Comparison of ENCODE assay signal across 15 cellular contexts in the genomic region with DNA sequence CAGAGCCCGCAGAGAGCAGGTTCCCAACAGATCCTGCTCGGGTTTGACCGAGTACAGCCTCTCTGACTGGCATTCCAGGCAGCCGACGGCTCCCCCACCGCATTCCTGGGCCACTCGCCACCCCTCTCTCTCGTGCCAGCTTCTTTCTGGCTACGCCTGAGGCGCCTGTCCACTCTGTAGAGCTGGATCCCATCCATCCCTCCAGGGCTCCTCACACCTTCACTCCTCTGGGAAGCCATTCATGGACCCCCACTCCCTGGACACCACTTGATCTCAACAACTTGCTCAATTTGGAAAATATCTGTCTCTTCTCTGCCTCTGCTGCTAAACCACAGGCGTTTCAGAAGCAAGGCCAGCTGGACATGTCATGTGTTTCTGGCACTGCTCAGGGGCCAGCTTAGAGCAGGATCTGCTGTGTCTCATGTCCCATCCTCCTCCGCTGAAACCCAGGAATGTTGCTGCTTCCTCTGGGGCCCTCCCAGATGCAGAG. TPM values are rescaled to one million over a fixed set of nuclear protein-coding genes. Genes with fewer than 3 reads are reported as not detected.
DNase-seq lines count a peak whose midpoint lies in the region; ATAC-seq and TF ChIP-seq lines count a peak whose summit lies in the region.
"Had no signal": no experiment of that assay in that cellular context is flagged by ENCODE, and none has a peak within 500 bp of the region (broad histone marks: within the 10 kb centered on the region; RNA-seq: fewer than 3 reads in every experiment).

No MANE protein-coding gene starts in this region.

- H3K9me3 Mint-ChIP-seq in WTC11 = no peaks in the 10 kb centered on the region
- H3K9me3 Mint-ChIP-seq: stimulated activated naive B cell treated with anti-CD40 and anti-IgM and Interleukin-4, amounts not matched to agents 10 μg/mL and 1 μg/mL and 100 μg/mL, for 72 hours had no signal

- no peak overlapping the region for H3K4me3 ChIP-seq in astrocyte of the cerebellum (ENCODE audit: low read depth, low read length)
- H3K4me3 ChIP-seq in heart left ventricle = no peak overlapping the region
- H3K4me3 ChIP-seq in trophoblast cell (ENCODE audit: low read depth, low read length) = no peak overlapping the region
- H3K4me3 ChIP-seq: PC-9 had no signal

- peaks cover 27% of the 10 kb centered on the region for H3K36me3 Mint-ChIP-seq in WTC11
- H3K36me3 Mint-ChIP-seq: stimulated activated naive B cell treated with anti-CD40 and anti-IgM and Interleukin-4, amounts not matched to agents 10 μg/mL and 1 μg/mL and 100 μg/mL, for 72 hours had no signal

- no peak overlapping the region for H2AK5ac ChIP-seq in trophoblast cell (ENCODE audit: low read length)

- no peak overlapping the region for H4K91ac ChIP-seq in trophoblast cell (ENCODE audit: low read depth, low read length)

- no peak overlapping the region for H3K14ac ChIP-seq in trophoblast cell (ENCODE audit: low read length)

- peak; percentile 88 to 95 (median 93) for ATAC-seq in heart left ventricle
- ATAC-seq in HG02981 (IDR thresholded peaks at IDR 0.05; ENCODE audit: unreplicated experiment) = no peak
- ATAC-seq in GM18520 (IDR thresholded peaks at IDR 0.05; ENCODE audit: unreplicated experiment) = no peak
- ATAC-seq in WTC11 = no peak
- ATAC-seq: stimulated activated naive B cell treated with anti-CD40 and anti-IgM and Interleukin-4, amounts not matched to agents 10 μg/mL and 1 μg/mL and 100 μg/mL, for 72 hours had no signal

- TF ChIP-seq POLR2A in heart left ventricle (IDR thresholded peaks at IDR 0.05) = no peak

- no peak for TF ChIP-seq CTCF in astrocyte of the cerebellum (IDR thresholded peaks at IDR 0.05; ENCODE audit: low read depth, low read length, missing control alignments)
- no peak for TF ChIP-seq CTCF in heart left ventricle (IDR thresholded peaks at IDR 0.05)
- TF ChIP-seq CTCF in WTC11 (IDR thresholded peaks at IDR 0.05) = no peak

- H3K27ac Mint-ChIP-seq in WTC11 = no peak overlapping the region

- POLR2A ChIA-PET in WTC11 (lab: Charles Lee) = interaction anchor here (0.5 kb wide), 1 partner anchor 1477 kb away, joined by 9 read pairs; no protein-coding TSS in a partner anchor

- peaks cover 0 to 29% (median 5%) of the 10 kb centered on the region in 12 donors for H3K4me1 ChIP-seq in heart left ventricle
- peaks cover 8 to 9% of the 10 kb centered on the region in 2 experiments for H3K4me1 ChIP-seq in trophoblast cell (ENCODE audit: control insufficient read depth in 1 of 2, insufficient read depth in 2 of 2, low read length in 2 of 2)

- peaks cover 7% of the 10 kb centered on the region for H3K4me1 Mint-ChIP-seq in WTC11
- H3K4me1 Mint-ChIP-seq: stimulated activated naive B cell treated with anti-CD40 and anti-IgM and Interleukin-4, amounts not matched to agents 10 μg/mL and 1 μg/mL and 100 μg/mL, for 72 hours had no signal

- WGBS in heart left ventricle, 4 donors = 30 to 47% (median 37%) methylated on average over 12 of the region's 12 CpGs
- no CpG with 5 or more reads among the region's 12 CpGs for WGBS in trophoblast cell (ENCODE audit: extremely low coverage, insufficient coverage, insufficient read length)

- no peaks in the 10 kb centered on the region for H3K79me1 ChIP-seq in trophoblast cell (ENCODE audit: low read length)

- no peak overlapping the region for H3K4me3 Mint-ChIP-seq in WTC11
- H3K4me3 Mint-ChIP-seq: stimulated activated naive B cell treated with anti-CD40 and anti-IgM and Interleukin-4, amounts not matched to agents 10 μg/mL and 1 μg/mL and 100 μg/mL, for 72 hours had no signal

- H3K9ac ChIP-seq in trophoblast cell (ENCODE audit: low read length) = no peak overlapping the region

- H3K27me3 ChIP-seq in heart left ventricle = peaks cover 0 to 3% (median 0%) of the 10 kb centered on the region in 9 donors
- H3K27me3 ChIP-seq in trophoblast cell (ENCODE audit: insufficient read depth, low read length) = no peaks in the 10 kb centered on the region

- H4K8ac ChIP-seq in trophoblast cell (ENCODE audit: low read depth, low read length) = no peak overlapping the region

- no peaks in the 10 kb centered on the region for H3K36me3 ChIP-seq in heart left ventricle
- H3K36me3 ChIP-seq in trophoblast cell (ENCODE audit: control insufficient read depth in 1 of 2, insufficient read depth in 2 of 2, low read length in 2 of 2) = no peaks in the 10 kb centered on the region

- no peak overlapping the region for H3K18ac ChIP-seq in trophoblast cell (ENCODE audit: low read length)

- no peak overlapping the region for H2BK5ac ChIP-seq in trophoblast cell (ENCODE audit: low read depth, low read length, poor library complexity)

- H3K27me3 Mint-ChIP-seq in WTC11 (ENCODE audit: low read depth) = no peaks in the 10 kb centered on the region

- in situ Hi-C loops in astrocyte of the cerebellum (cut with HindIII; ENCODE audit: low sequenced_read_pairs) = no loop called here

- DNase-seq in EL (peak; percentile 83), astrocyte of the cerebellum (ENCODE audit: low read depth) (peak; percentile 6), heart left ventricle (peak; percentile 64 to 85 (median 80)), trophoblast cell (no peak), WTC11 (ENCODE audit: low spot score) (no peak), NCI-H524 (lab: John Stamatoyannopoulos, UW) (no peak)
- DNase-seq: activated CD4-positive, alpha-beta T cell treated with anti-CD3 and anti-CD28 coated beads, Interleukin-2, amount 50 U/mL, for 4 hours; activated gamma-delta T cell treated with Interleukin-2 at 50 U/mL for 16 hours; MM.1S; NCI-H345; stimulated activated naive B cell treated with anti-CD40 and anti-IgM and Interleukin-4, amounts not matched to agents 10 μg/mL and 1 μg/mL and 100 μg/mL, for 72 hours had no signal

- no peaks in the 10 kb centered on the region for H3K79me2 ChIP-seq in trophoblast cell (ENCODE audit: control insufficient read depth, insufficient read depth, low read length, poor library complexity)

- no peak overlapping the region for H2BK120ac ChIP-seq in trophoblast cell (ENCODE audit: insufficient read depth, low read length, poor library complexity)

- H3K9me3 ChIP-seq in heart left ventricle (no peaks in the 10 kb centered on the region), trophoblast cell (ENCODE audit: insufficient read depth, low read depth, low read length) (peaks cover 2% of the 10 kb centered on the region)

- CTCF ChIA-PET in WTC11 (lab: Charles Lee) = interaction anchor here (1.9 to 2.6 kb wide), 2 partner anchors 10 to 13 kb away, joined by 11 to 22 read pairs; no protein-coding TSS in a partner anchor

- H4K12ac ChIP-seq in trophoblast cell (ENCODE audit: low read depth, low read length) = no peak overlapping the region

- H3K27ac ChIP-seq in heart left ventricle = peak overlapping the region in 10 of 12 donors; percentile 2 to 81 (median 66)
- no peak overlapping the region for H3K27ac ChIP-seq in trophoblast cell (ENCODE audit: low read depth, low read length)
- H3K27ac ChIP-seq: PC-9 had no signal

- intact Hi-C loops in heart left ventricle (cut with DNase I) = no loop called here

- H3K4ac ChIP-seq in trophoblast cell (ENCODE audit: low read depth, low read length) = no peak overlapping the region

- H3K23ac ChIP-seq in trophoblast cell (ENCODE audit: low read length) = no peak overlapping the region

- H2AFZ ChIP-seq in trophoblast cell (ENCODE audit: insufficient read depth, low read length, poor library complexity) = no peak overlapping the region
- H2AFZ ChIP-seq: PC-9 had no signal

- H2BK12ac ChIP-seq in trophoblast cell (ENCODE audit: low read length) = no peak overlapping the region

- H3K4me2 ChIP-seq in trophoblast cell (ENCODE audit: low read length) = peak overlapping the region; percentile 7
- H3K4me2 ChIP-seq: PC-9 had no signal

TF ChIP-seq in WTC11, 78 proteins besides CTCF, POLR2A, EP300 and RAD21 (continues in another document):
- no peak for TF ChIP-seq SMAD4 (CRISPR knock-in tag; IDR thresholded peaks at IDR 0.05)
- TF ChIP-seq FOXK1 (CRISPR knock-in tag; IDR thresholded peaks at IDR 0.05) = no peak
- TF ChIP-seq, protein P1, sequence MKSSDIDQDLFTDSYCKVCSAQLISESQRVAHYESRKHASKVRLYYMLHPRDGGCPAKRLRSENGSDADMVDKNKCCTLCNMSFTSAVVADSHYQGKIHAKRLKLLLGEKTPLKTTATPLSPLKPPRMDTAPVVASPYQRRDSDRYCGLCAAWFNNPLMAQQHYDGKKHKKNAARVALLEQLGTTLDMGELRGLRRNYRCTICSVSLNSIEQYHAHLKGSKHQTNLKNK (CRISPR knock-in tag; IDR thresholded peaks at IDR 0.05) = no peak
- TF ChIP-seq, protein P2, sequence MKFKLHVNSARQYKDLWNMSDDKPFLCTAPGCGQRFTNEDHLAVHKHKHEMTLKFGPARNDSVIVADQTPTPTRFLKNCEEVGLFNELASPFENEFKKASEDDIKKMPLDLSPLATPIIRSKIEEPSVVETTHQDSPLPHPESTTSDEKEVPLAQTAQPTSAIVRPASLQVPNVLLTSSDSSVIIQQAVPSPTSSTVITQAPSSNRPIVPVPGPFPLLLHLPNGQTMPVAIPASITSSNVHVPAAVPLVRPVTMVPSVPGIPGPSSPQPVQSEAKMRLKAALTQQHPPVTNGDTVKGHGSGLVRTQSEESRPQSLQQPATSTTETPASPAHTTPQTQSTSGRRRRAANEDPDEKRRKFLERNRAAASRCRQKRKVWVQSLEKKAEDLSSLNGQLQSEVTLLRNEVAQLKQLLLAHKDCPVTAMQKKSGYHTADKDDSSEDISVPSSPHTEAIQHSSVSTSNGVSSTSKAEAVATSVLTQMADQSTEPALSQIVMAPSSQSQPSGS (CRISPR knock-in tag; IDR thresholded peaks at IDR 0.05; ENCODE audit: borderline replicate concordance, low read depth) = no peak
- TF ChIP-seq, protein P3, sequence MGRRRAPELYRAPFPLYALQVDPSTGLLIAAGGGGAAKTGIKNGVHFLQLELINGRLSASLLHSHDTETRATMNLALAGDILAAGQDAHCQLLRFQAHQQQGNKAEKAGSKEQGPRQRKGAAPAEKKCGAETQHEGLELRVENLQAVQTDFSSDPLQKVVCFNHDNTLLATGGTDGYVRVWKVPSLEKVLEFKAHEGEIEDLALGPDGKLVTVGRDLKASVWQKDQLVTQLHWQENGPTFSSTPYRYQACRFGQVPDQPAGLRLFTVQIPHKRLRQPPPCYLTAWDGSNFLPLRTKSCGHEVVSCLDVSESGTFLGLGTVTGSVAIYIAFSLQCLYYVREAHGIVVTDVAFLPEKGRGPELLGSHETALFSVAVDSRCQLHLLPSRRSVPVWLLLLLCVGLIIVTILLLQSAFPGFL (CRISPR knock-in tag; IDR thresholded peaks at IDR 0.05; ENCODE audit: borderline replicate concordance) = no peak

RNA-seq across cellular contexts. Expression of a gene that starts 30.6 kb away (rescaled TPM):
- 100 to 1,000 TPM; 165 to 414 (median 231) TPM for total RNA-seq in heart left ventricle
- 100 to 1,000 TPM in 1 of 2 donors, 10 to 100 TPM in 1; 48.3 to 117 TPM for polyA plus RNA-seq in heart left ventricle
- 0.11 and 0.12 TPM in 2 replicates for polyA plus RNA-seq in trophoblast cell (2013)
- 28.2 to 34.2 TPM (median 30.9 TPM) in 3 replicates for total RNA-seq in WTC11 (2021)
- total RNA-seq: kidney epithelial cell, PC-9 had no signal

RNA-seq across cellular contexts. Expression of a gene that starts 45.3 kb away (rescaled TPM):
- total RNA-seq in heart left ventricle (1 to 10 TPM; 1.4 to 9.0 (median 3.6) TPM), WTC11 (2021) (52.3 to 71.3 TPM (median 66.3 TPM) in 3 replicates)
- polyA plus RNA-seq in heart left ventricle = under 1 TPM; 0.28 to 0.72 TPM
- polyA plus RNA-seq in trophoblast cell (2013) = 0.18 and 0.26 TPM in 2 replicates

RNA-seq across cellular contexts. Expression of a gene that starts 51.3 kb away (rescaled TPM):
- total RNA-seq in heart left ventricle (10 to 100 TPM in 3 of 9 donors, 1 to 10 TPM in 6; 6.3 to 17.7 (median 8.8) TPM), WTC11 (2021) (30.6 to 34.0 TPM (median 33.4 TPM) in 3 replicates)
- polyA plus RNA-seq in heart left ventricle = 1 to 10 TPM; 5.1 to 6.9 TPM
- 9.1 and 9.8 TPM in 2 replicates for polyA plus RNA-seq in trophoblast cell (2013)

Comparison
In these comparisons a context has a peak if more than half of its experiments do, and no peak if none do; other contexts are left out.
1. DNase-seq: peak in EL (single experiment), astrocyte of the cerebellum (single experiment) and heart left ventricle (5 of 5); none in trophoblast cell (0 of 2), WTC11 (single experiment) and NCI-H524 (0 of 2).
2. ATAC-seq: peak in heart left ventricle (4 of 4); none in HG02981 (single experiment), GM18520 (single experiment) and WTC11 (single experiment).